21 cellular contexts compared by ENCODE assay signal in the genomic region with DNA sequence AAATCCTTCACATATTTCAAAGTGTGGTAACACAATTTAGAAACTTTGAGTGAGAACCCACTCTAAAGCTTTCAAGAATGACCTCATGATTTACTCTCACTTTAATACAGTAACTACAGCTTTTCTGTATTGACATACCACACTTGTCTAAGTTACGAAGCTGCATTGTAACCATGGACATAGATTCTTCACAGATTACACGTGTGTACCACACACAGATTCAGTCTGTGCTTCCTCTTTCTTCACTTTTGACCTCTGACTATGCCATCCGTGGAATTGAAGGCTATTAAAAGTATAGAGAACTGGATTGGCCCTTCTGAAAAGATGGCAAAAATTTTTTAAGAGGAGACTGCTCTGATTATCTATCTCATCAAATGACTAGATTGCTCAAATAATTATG.
A peak's percentile ranks its signal among the peaks of the same experiment; 100 is the strongest.
DNase-seq lines count a peak whose midpoint lies in the region; ATAC-seq and TF ChIP-seq lines count a peak whose summit lies in the region.
"Had no signal": no experiment of that assay in that cellular context is flagged by ENCODE, and none has a peak within 500 bp of the region (broad histone marks: within the 10 kb centered on the region; RNA-seq: fewer than 3 reads in every experiment).

No MANE protein-coding gene starts in this region.

- H3K4me1 Mint-ChIP-seq in nephron, result peaks cover 40% of the 10 kb centered on the region
- H3K4me1 Mint-ChIP-seq: activated CD4-positive, alpha-beta T cell treated with anti-CD3 and anti-CD28 coated beads, Interleukin-2, amount 10 ng/mL, durations not matched to agents 24 days and 14 days had no signal

- H3K4me1 ChIP-seq in endocrine pancreas (ENCODE audit: control insufficient read depth, insufficient read depth, low read length) (peaks cover 20% of the 10 kb centered on the region), foreskin keratinocyte (no peaks in the 10 kb centered on the region)
- H3K4me1 ChIP-seq: ascending aorta, psoas muscle, SJSA1 had no signal

- no peak for ATAC-seq in HG02885 (IDR thresholded peaks at IDR 0.05; ENCODE audit: poor library complexity, unreplicated experiment)
- ATAC-seq in foreskin keratinocyte, result no peak
- ATAC-seq: natural killer cell had no signal

- H3K27me3 Mint-ChIP-seq in nephron (ENCODE audit: low read depth), result no peaks in the 10 kb centered on the region

- H3K4me3 Mint-ChIP-seq in nephron, result no peak overlapping the region
- H3K4me3 Mint-ChIP-seq: activated CD4-positive, alpha-beta T cell treated with anti-CD3 and anti-CD28 coated beads, Interleukin-2, amount 10 ng/mL, durations not matched to agents 24 days and 14 days; natural killer cell had no signal

- no peaks in the 10 kb centered on the region for H3K9me3 Mint-ChIP-seq in nephron
- H3K9me3 Mint-ChIP-seq: activated CD4-positive, alpha-beta T cell treated with anti-CD3 and anti-CD28 coated beads, Interleukin-2, amount 10 ng/mL, durations not matched to agents 24 days and 14 days; natural killer cell had no signal

- peak overlapping the region in 2 of 3 experiments; percentile 13 to 48 for H3K27ac Mint-ChIP-seq in nephron
- H3K27ac Mint-ChIP-seq: activated CD4-positive, alpha-beta T cell treated with anti-CD3 and anti-CD28 coated beads, Interleukin-2, amount 10 ng/mL, durations not matched to agents 24 days and 14 days; natural killer cell had no signal

- no peaks in the 10 kb centered on the region for H3K27me3 ChIP-seq in endocrine pancreas (ENCODE audit: control insufficient read depth, insufficient read depth, low read length)
- H3K27me3 ChIP-seq in foreskin keratinocyte, result no peaks in the 10 kb centered on the region
- H3K27me3 ChIP-seq: ascending aorta, SJSA1 had no signal

- DNase-seq in EH (ENCODE audit: low read depth), result peak; percentile 34
- DNase-seq in LHCN-M2 (ENCODE audit: low read depth), result peak; percentile 37
- DNase-seq in D341Med (ENCODE audit: low spot score), result no peak
- DNase-seq in foreskin keratinocyte, result no peak
- DNase-seq: activated CD4-positive, alpha-beta T cell treated with anti-CD3 and anti-CD28 coated beads, Interleukin-2, amount 10 ng/mL, durations not matched to agents 24 days and 14 days; activated CD8-positive, alpha-beta memory T cell treated with anti-CD3 and anti-CD28 coated beads, Interleukin-2, amount 50 U/mL, for 48 hours; C1 segment of cervical spinal cord; DMS153; GOT3; natural killer cell; NCI-H2029; NCI-H510A; psoas muscle; T-helper 9 cell had no signal

- no peaks in the 10 kb centered on the region for H3K9me3 ChIP-seq in endocrine pancreas (ENCODE audit: control insufficient read depth, low read length)
- H3K9me3 ChIP-seq: ascending aorta, psoas muscle, SJSA1 had no signal

- peak overlapping the region; percentile 19 for H3K4me3 ChIP-seq in endocrine pancreas (ENCODE audit: control insufficient read depth, insufficient read depth, low read length)
- H3K4me3 ChIP-seq: ascending aorta, coronary artery, lung, psoas muscle, SJSA1 had no signal

- TF ChIP-seq CTCF in nephron (IDR thresholded peaks at IDR 0.05; ENCODE audit: unreplicated experiment in 3 of 3) (no peak), foreskin keratinocyte (conservative IDR thresholded peaks at IDR 0.05) (no peak)

- H3K9ac ChIP-seq in endocrine pancreas (ENCODE audit: control insufficient read depth, insufficient read depth, low read length), result no peak overlapping the region

- H3K36me3 ChIP-seq in endocrine pancreas (ENCODE audit: control insufficient read depth, insufficient read depth, low read length), result no peaks in the 10 kb centered on the region
- H3K36me3 ChIP-seq: ascending aorta, SJSA1 had no signal

- H3K27ac ChIP-seq in foreskin keratinocyte, result no peak overlapping the region
- H3K27ac ChIP-seq: ascending aorta, coronary artery, psoas muscle, SJSA1 had no signal

- H3K36me3 Mint-ChIP-seq in nephron (ENCODE audit: low read depth), result no peaks in the 10 kb centered on the region
- H3K36me3 Mint-ChIP-seq: natural killer cell had no signal

Comparison
In these comparisons a context has a peak if more than half of its experiments do, and no peak if none do; other contexts are left out.
1. DNase-seq: peak in EH (single experiment) and LHCN-M2 (single experiment); none in D341Med (single experiment) and foreskin keratinocyte (0 of 2).